Comparison of ENCODE assay signal across 7 cellular contexts in genomic region chr18:26656401-26656943, GRCh38.
DNase-seq lines count a peak whose midpoint lies in the region; ATAC-seq and TF ChIP-seq lines count a peak whose summit lies in the region.

No MANE protein-coding gene starts in this region.

- H3K9me3 ChIP-seq in esophagus muscularis mucosa: no peaks in the 10 kb centered on the region

- H3K36me3 Mint-ChIP-seq in osteocyte (ENCODE audit: unreplicated experiment): no peaks in the 10 kb centered on the region

- no peaks in the 10 kb centered on the region for H3K9me3 Mint-ChIP-seq in osteocyte (ENCODE audit: unreplicated experiment)

- no peak overlapping the region for H3K27ac Mint-ChIP-seq in osteocyte (ENCODE audit: unreplicated experiment)

- peak overlapping the region; percentile 84 to 96 (median 90) for H3K27ac ChIP-seq in esophagus muscularis mucosa (replicated peaks in 1 of 4)

- H3K27me3 ChIP-seq in esophagus muscularis mucosa: no peaks in the 10 kb centered on the region

- peaks cover 68% of the 10 kb centered on the region for H3K27me3 Mint-ChIP-seq in osteocyte (ENCODE audit: unreplicated experiment)

- H3K36me3 ChIP-seq in esophagus muscularis mucosa: no peaks in the 10 kb centered on the region

- TF ChIP-seq CTCF in LNCaP clone FGC (IDR thresholded peaks at IDR 0.05; ENCODE audit: control insufficient read depth, extremely low read depth, insufficient read depth): no peak
- TF ChIP-seq CTCF in esophagus muscularis mucosa (IDR thresholded peaks at IDR 0.05): no peak
- no peak for TF ChIP-seq CTCF in osteocyte (IDR thresholded peaks at IDR 0.05)

- DNase-seq in LNCaP clone FGC (ENCODE audit: low read depth): no peak
- DNase-seq in esophagus muscularis mucosa (ENCODE audit: extremely low spot score): no peak
- no peak for DNase-seq in osteocyte (ENCODE audit: extremely low spot score, unreplicated experiment)
- DNase-seq in Ammon's horn (ENCODE audit: low spot score): no peak
- DNase-seq in KG1 (lab: John Stamatoyannopoulos, UW): no peak

- no peak for TF ChIP-seq EP300 in esophagus muscularis mucosa (IDR thresholded peaks at IDR 0.05)

- ATAC-seq in GM21367 (IDR thresholded peaks at IDR 0.05; ENCODE audit: unreplicated experiment) (peak; percentile 22), esophagus mucosa (no peak)

- peaks cover 26% of the 10 kb centered on the region for H3K4me1 Mint-ChIP-seq in osteocyte (ENCODE audit: unreplicated experiment)

- peak overlapping the region; percentile 72 for H3K4me3 ChIP-seq in LNCaP clone FGC (ENCODE audit: low read depth, low read length)
- peak overlapping the region; percentile 85 to 90 (median 86) for H3K4me3 ChIP-seq in esophagus muscularis mucosa

- TF ChIP-seq POLR2A in esophagus muscularis mucosa (IDR thresholded peaks at IDR 0.05; ENCODE audit: low read depth): no peak

- peaks cover 20 to 39% (median 28%) of the 10 kb centered on the region in 4 donors for H3K4me1 ChIP-seq in esophagus muscularis mucosa

- intact Hi-C loops in esophagus muscularis mucosa (cut with DNase I): no loop called here

- 0% methylated on average over 17 of the region's 68 CpGs for WGBS in esophagus muscularis mucosa

- peak overlapping the region; percentile 75 for H3K4me3 Mint-ChIP-seq in osteocyte (ENCODE audit: unreplicated experiment)
